ENCODE assay signal across 8 cellular contexts in genomic region chr2:27428213-27428977, GRCh38. TPM values are rescaled to one million over a fixed set of nuclear protein-coding genes. Genes with fewer than 3 reads are reported as not detected.
DNase-seq lines count a peak whose midpoint lies in the region; ATAC-seq and TF ChIP-seq lines count a peak whose summit lies in the region.

TSS of gene NRBP1 (plus strand) at chr2:27428631. CDS start at chr2:27433274, 4,643 bp downstream.

- H4K20me1 ChIP-seq in BLaER1, result peaks cover 45% of the 10 kb centered on the region

- H3K4me3 ChIP-seq in BLaER1 (peak within 1 kb of the TSS; percentile 95), colonic mucosa (peak within 1 kb of the TSS; percentile 94)

- H3K4me1 Mint-ChIP-seq in activated CD4-positive, alpha-beta T cell treated with anti-CD3 and anti-CD28 coated beads, Interleukin-2, amount 10 ng/mL, durations not matched to agents 24 days and 14 days, result peaks cover 28% of the 10 kb centered on the region

- H3K4me1 ChIP-seq in BLaER1, result peaks cover 42% of the 10 kb centered on the region
- peaks cover 10% of the 10 kb centered on the region for H3K4me1 ChIP-seq in colonic mucosa

- peak within 1 kb of the TSS; percentile 86 for H3K4me2 ChIP-seq in BLaER1

- peak within 1 kb of the TSS; percentile 99 for H3K27ac Mint-ChIP-seq in activated CD4-positive, alpha-beta T cell treated with anti-CD3 and anti-CD28 coated beads, Interleukin-2, amount 10 ng/mL, durations not matched to agents 24 days and 14 days

- H3K9me3 ChIP-seq in BLaER1 (no peaks in the 10 kb centered on the region), colonic mucosa (no peaks in the 10 kb centered on the region)

- H3K27ac ChIP-seq in BLaER1 (peak within 1 kb of the TSS; percentile 95), colonic mucosa (peak within 1 kb of the TSS; percentile 100)

- peaks cover 10% of the 10 kb centered on the region for H3K36me3 Mint-ChIP-seq in activated CD4-positive, alpha-beta T cell treated with anti-CD3 and anti-CD28 coated beads, Interleukin-2, amount 10 ng/mL, durations not matched to agents 24 days and 14 days (ENCODE audit: low read depth)

- H3K27me3 Mint-ChIP-seq in activated CD4-positive, alpha-beta T cell treated with anti-CD3 and anti-CD28 coated beads, Interleukin-2, amount 10 ng/mL, durations not matched to agents 24 days and 14 days, result peaks cover 2% of the 10 kb centered on the region

- H3K27me3 ChIP-seq in BLaER1 (no peaks in the 10 kb centered on the region), colonic mucosa (no peaks in the 10 kb centered on the region)

- H3K9me3 Mint-ChIP-seq in activated CD4-positive, alpha-beta T cell treated with anti-CD3 and anti-CD28 coated beads, Interleukin-2, amount 10 ng/mL, durations not matched to agents 24 days and 14 days, result no peaks in the 10 kb centered on the region

- intact Hi-C loops in activated CD4-positive, alpha-beta T cell treated with anti-CD3 and anti-CD28 coated beads, Interleukin-2, amount 10 ng/mL, durations not matched to agents 24 days and 14 days (cut with micrococcal nuclease), result loop anchor here (1.0 to 5.0 kb wide), 9 partner anchors 19 to 964 kb away; partner anchors contain the start of genes CAD, EIF2B4, FOSL2 and GTF3C2
- intact Hi-C loops in colonic mucosa (cut with DNase I), result no loop called here
- intact Hi-C loops in left colon (cut with DNase I, micrococcal nuclease), result no loop called here

- ATAC-seq in HG03457 (IDR thresholded peaks at IDR 0.05; ENCODE audit: unreplicated experiment) (peak; percentile 68), left colon (peak; percentile 94)

- DNase-seq in GM19240 (ENCODE audit: insufficient read length, low spot score) (peak; percentile 74), NCI-H526 treated with DMSO at 0.1 percent for 48 hours (lab: John Stamatoyannopoulos, UW) (peak; percentile 81), colonic mucosa (peak; percentile 95), left colon (peak; percentile 88 to 97)
- peak; percentile 99 for DNase-seq in activated CD4-positive, alpha-beta T cell treated with anti-CD3 and anti-CD28 coated beads, Interleukin-2, amount 10 ng/mL, durations not matched to agents 24 days and 14 days
- DNase-seq in stimulated activated CD4-positive, alpha-beta T cell treated with anti-CD3 and anti-CD28 coated beads, Interleukin-1b, Interleukin-23, amount 100 ng/mL, for 4 hours (ENCODE audit: low read depth in 2 of 2), result peak; percentile 83 to 93

- peak within 1 kb of the TSS; percentile 92 for H3K9ac ChIP-seq in BLaER1
- peak within 1 kb of the TSS; percentile 92 to 96 for H3K9ac ChIP-seq in colonic mucosa (ENCODE audit: low read depth in 2 of 2, low read length in 2 of 2)

- peak within 1 kb of the TSS; percentile 97 for H3K4me3 Mint-ChIP-seq in activated CD4-positive, alpha-beta T cell treated with anti-CD3 and anti-CD28 coated beads, Interleukin-2, amount 10 ng/mL, durations not matched to agents 24 days and 14 days

- no peak for TF ChIP-seq CTCF in colonic mucosa (IDR thresholded peaks at IDR 0.05)

- H3K36me3 ChIP-seq in BLaER1, result peaks cover 19% of the 10 kb centered on the region
- peaks cover under 1% of the 10 kb centered on the region for H3K36me3 ChIP-seq in colonic mucosa

RNA-seq across cellular contexts. Expression of gene NRBP1, which starts in this region (rescaled TPM):
- 93.9 and 94.7 TPM in 2 replicates for total RNA-seq in activated CD4-positive, alpha-beta T cell treated with anti-CD3 and anti-CD28 coated beads, Interleukin-2, amount 10 ng/mL, durations not matched to agents 24 days and 14 days
- total RNA-seq in colonic mucosa (10 to 100 TPM; 69.6 to 87.7 TPM), left colon (10 to 100 TPM; 72.2 to 85.8 TPM)

Comparison
In these comparisons a context has a peak if more than half of its experiments do, and no peak if none do; other contexts are left out.
1. Peak in every context shown above with its lines: DNase-seq, ATAC-seq, H3K4me3 ChIP-seq and H3K27ac ChIP-seq.